Comparison of ENCODE assay signal across 1 cellular context in genomic region chr18:3015203-3015590, GRCh38.
TF ChIP-seq lines count a peak whose summit lies in the region.

No MANE protein-coding gene starts in this region.

TF ChIP-seq in K562, 482 proteins besides CTCF, POLR2A, EP300 and RAD21 (continued from another document and continues in another):
- TF ChIP-seq ZNF583 (CRISPR knock-in tag; IDR thresholded peaks at IDR 0.05) (no peak), MCM7 (IDR thresholded peaks at IDR 0.05) (no peak), TCF3 (CRISPR knock-in tag; IDR thresholded peaks at IDR 0.05) (peak; percentile 23; the same call in 1 of the 2 replicates), ZEB2 (IDR thresholded peaks at IDR 0.05) (peak; percentile 60; the same call in 1 of the 2 replicates), SMARCE1 (IDR thresholded peaks at IDR 0.05) (peak; percentile 85), TOE1 (IDR thresholded peaks at IDR 0.05; ENCODE audit: borderline replicate concordance) (0 out of 2 replicates have a peak, but pooled peaks have one; percentile 12), TOE1 (CRISPR knock-in tag; IDR thresholded peaks at IDR 0.05; ENCODE audit: borderline replicate concordance, low read depth) (no peak), ZNF408 (CRISPR knock-in tag; IDR thresholded peaks at IDR 0.05; ENCODE audit: low read depth) (no peak), JUND (IDR thresholded peaks at IDR 0.05; ENCODE audit: borderline replicate concordance, low read depth, low read length) (peak; percentile 90), JUND (tag; IDR thresholded peaks at IDR 0.05; ENCODE audit: borderline replicate concordance, low read depth, low read length) (peak; percentile 79; the same call in 1 of the 3 replicates), TEAD2 (tag; IDR thresholded peaks at IDR 0.05) (no peak), ZNF197 (CRISPR knock-in tag; IDR thresholded peaks at IDR 0.05; ENCODE audit: low read depth) (no peak), SP1 (CRISPR knock-in tag; IDR thresholded peaks at IDR 0.05) (0 out of 2 replicates have a peak, but pooled peaks have one; percentile 28), TEAD4 (IDR thresholded peaks at IDR 0.05; ENCODE audit: low read length) (0 out of 2 replicates have a peak, but pooled peaks have one; percentile 22), TEAD4 (CRISPR knock-in tag; IDR thresholded peaks at IDR 0.05; ENCODE audit: borderline replicate concordance) (no peak), MTA3 (IDR thresholded peaks at IDR 0.05; ENCODE audit: borderline replicate concordance) (0 out of 2 replicates have a peak, but pooled peaks have one; percentile 23), STAG1 (CRISPR knock-in tag; IDR thresholded peaks at IDR 0.05; ENCODE audit: borderline replicate concordance) (no peak), ILK (tag; IDR thresholded peaks at IDR 0.05; ENCODE audit: borderline replicate concordance, low read depth) (no peak), FOSL1 (tag; conservative IDR thresholded peaks at IDR 0.05) (peak; percentile 90), HNRNPH1 (optimal IDR thresholded peaks at IDR 0.05; ENCODE audit: low read depth, low read length) (no peak), SMARCC2 (IDR thresholded peaks at IDR 0.05; ENCODE audit: low read depth) (peak; percentile 61; the same call in 1 of the 2 replicates), PRPF4 (IDR thresholded peaks at IDR 0.05; ENCODE audit: insufficient read depth, low read depth, low read length, poor library complexity, severe bottlenecking) (no peak), SIX5 (IDR thresholded peaks at IDR 0.05; ENCODE audit: borderline replicate concordance in 1 of 2, insufficient read depth in 1 of 2, low read depth in 1 of 2, low read length in 2 of 2) (no peak), KAT2B (IDR thresholded peaks at IDR 0.05; ENCODE audit: low read depth, low read length) (no peak), XRCC4 (IDR thresholded peaks at IDR 0.05; ENCODE audit: extremely low read depth, insufficient read depth, insufficient read length) (no peak), SMARCA4 (IDR thresholded peaks at IDR 0.05) (no peak; the same call in 1 of the 2 replicates), CREB1 (IDR thresholded peaks at IDR 0.05) (no peak), CREB1 (CRISPR knock-in tag; IDR thresholded peaks at IDR 0.05) (no peak), GABPB2 (CRISPR knock-in tag; conservative IDR thresholded peaks at IDR 0.05) (no peak), ATF3 (IDR thresholded peaks at IDR 0.05) (peak; percentile 95), ATF3 (CRISPR knock-in tag; conservative IDR thresholded peaks at IDR 0.05) (no peak), CEBPB (tag; IDR thresholded peaks at IDR 0.05) (no peak), PHB2 (IDR thresholded peaks at IDR 0.05; ENCODE audit: low read depth) (no peak), NR2C2 (CRISPR knock-in tag; IDR thresholded peaks at IDR 0.05) (no peak), NR2C2 (tag; IDR thresholded peaks at IDR 0.05) (peak; percentile 69; the same call in 1 of the 2 replicates), ZSCAN29 (IDR thresholded peaks at IDR 0.05) (no peak), EGR1 (conservative IDR thresholded peaks at IDR 0.05) (peak; percentile 30; the same call in 1 of the 2 replicates), TRIM25 (IDR thresholded peaks at IDR 0.05; ENCODE audit: borderline replicate concordance) (no peak), TRIM24 (IDR thresholded peaks at IDR 0.05) (peak in 1 of 2 experiments; percentile 34; a peak in 1 of 4 replicates), ATF7 (IDR thresholded peaks at IDR 0.05) (0 out of 2 replicates have a peak, but pooled peaks have one; percentile 47), MBD2 (IDR thresholded peaks at IDR 0.05; ENCODE audit: borderline replicate concordance, low read depth) (0 out of 2 replicates have a peak, but pooled peaks have one; percentile 19), JUNB (CRISPR knock-in tag; conservative IDR thresholded peaks at IDR 0.05) (0 out of 2 replicates have a peak, but pooled peaks have one; percentile 47), RAD51 (IDR thresholded peaks at IDR 0.05; ENCODE audit: borderline replicate concordance, low read depth) (no peak), POLR2H (tag; IDR thresholded peaks at IDR 0.05; ENCODE audit: low read depth) (no peak), RCOR1 (IDR thresholded peaks at IDR 0.05; ENCODE audit: borderline replicate concordance in 1 of 2, low read depth in 2 of 2, low read length in 2 of 2) (no peak), E4F1 (CRISPR knock-in tag; IDR thresholded peaks at IDR 0.05; ENCODE audit: borderline replicate concordance) (no peak), CBFB (CRISPR knock-in tag; IDR thresholded peaks at IDR 0.05) (no peak), CTBP1 (IDR thresholded peaks at IDR 0.05; ENCODE audit: borderline replicate concordance) (peak; percentile 17; the same call in 1 of the 2 replicates), ZC3H8 (IDR thresholded peaks at IDR 0.05) (no peak), EWSR1 (IDR thresholded peaks at IDR 0.05; ENCODE audit: borderline replicate concordance, low read depth, partially characterized antibody) (no peak), BRD9 (IDR thresholded peaks at IDR 0.05; ENCODE audit: low read depth, partially characterized antibody) (peak; percentile 57), MTA1 (IDR thresholded peaks at IDR 0.05; ENCODE audit: borderline replicate concordance) (peak; percentile 49; the same call in 1 of the 2 replicates), ZNF232 (CRISPR knock-in tag; IDR thresholded peaks at IDR 0.05) (no peak), U2AF2 (optimal IDR thresholded peaks at IDR 0.05; ENCODE audit: low read depth, low read length) (no peak), BCLAF1 (IDR thresholded peaks at IDR 0.05; ENCODE audit: borderline replicate concordance in 1 of 2, control insufficient read depth in 1 of 2, low read depth in 2 of 2, low read length in 1 of 2) (no peak), KDM1A (IDR thresholded peaks at IDR 0.05) (0 out of 4 replicates have a peak, but pooled peaks of 1 of the 2 experiments have one; percentile 20), L3MBTL2 (IDR thresholded peaks at IDR 0.05) (no peak), CEBPG (CRISPR knock-in tag; IDR thresholded peaks at IDR 0.05) (peak; percentile 69), CEBPG (tag; conservative IDR thresholded peaks at IDR 0.05 in 1 of 2, IDR thresholded peaks at IDR 0.05 in 1 of 2) (peak; percentile 60 to 93), ZNF134 (CRISPR knock-in tag; conservative IDR thresholded peaks at IDR 0.05) (0 out of 2 replicates have a peak, but pooled peaks have one; percentile 9), ZNF75A (CRISPR knock-in tag; IDR thresholded peaks at IDR 0.05) (no peak), DPF2 (IDR thresholded peaks at IDR 0.05) (peak; percentile 80), TAL1 (IDR thresholded peaks at IDR 0.05) (peak; percentile 7; the same call in 1 of the 2 replicates), JUN (IDR thresholded peaks at IDR 0.05; ENCODE audit: borderline replicate concordance, low read depth, low read length) (peak; percentile 91), JUN (CRISPR knock-in tag; IDR thresholded peaks at IDR 0.05; ENCODE audit: borderline replicate concordance) (no peak), ETV1 (tag; conservative IDR thresholded peaks at IDR 0.05; ENCODE audit: low read depth) (peak; percentile 20), PHF8 (IDR thresholded peaks at IDR 0.05; ENCODE audit: borderline replicate concordance, low read length) (no peak), HBP1 (CRISPR knock-in tag; IDR thresholded peaks at IDR 0.05) (0 out of 2 replicates have a peak, but pooled peaks have one; percentile 62), CBFA2T3 (IDR thresholded peaks at IDR 0.05) (peak; percentile 33; the same call in 1 of the 2 replicates), MYBL2 (IDR thresholded peaks at IDR 0.05; ENCODE audit: low read depth) (no peak), MYBL2 (CRISPR knock-in tag; IDR thresholded peaks at IDR 0.05; ENCODE audit: borderline replicate concordance) (no peak), THRAP3 (IDR thresholded peaks at IDR 0.05; ENCODE audit: borderline replicate concordance) (no peak), ARID1B (IDR thresholded peaks at IDR 0.05) (peak; percentile 77), SMAD3 (CRISPR knock-in tag; conservative IDR thresholded peaks at IDR 0.05) (no peak), ZNF280B (CRISPR knock-in tag; IDR thresholded peaks at IDR 0.05) (no peak), ZNF253 (CRISPR knock-in tag; conservative IDR thresholded peaks at IDR 0.05) (no peak)
